In genomic region chr6:105713474-105714118, GRCh38 we compare ENCODE assay signal across 1 cellular context.
TF ChIP-seq lines count a peak whose summit lies in the region.

No MANE protein-coding gene starts in this region.

TF ChIP-seq in K562, 482 proteins besides CTCF, POLR2A, EP300 and RAD21 (continued from another document):
- TF ChIP-seq ZBTB40 (IDR thresholded peaks at IDR 0.05) (no peak), ZBTB40 (CRISPR knock-in tag; IDR thresholded peaks at IDR 0.05) (no peak)
